8 cellular contexts compared by ENCODE assay signal in the genomic region with DNA sequence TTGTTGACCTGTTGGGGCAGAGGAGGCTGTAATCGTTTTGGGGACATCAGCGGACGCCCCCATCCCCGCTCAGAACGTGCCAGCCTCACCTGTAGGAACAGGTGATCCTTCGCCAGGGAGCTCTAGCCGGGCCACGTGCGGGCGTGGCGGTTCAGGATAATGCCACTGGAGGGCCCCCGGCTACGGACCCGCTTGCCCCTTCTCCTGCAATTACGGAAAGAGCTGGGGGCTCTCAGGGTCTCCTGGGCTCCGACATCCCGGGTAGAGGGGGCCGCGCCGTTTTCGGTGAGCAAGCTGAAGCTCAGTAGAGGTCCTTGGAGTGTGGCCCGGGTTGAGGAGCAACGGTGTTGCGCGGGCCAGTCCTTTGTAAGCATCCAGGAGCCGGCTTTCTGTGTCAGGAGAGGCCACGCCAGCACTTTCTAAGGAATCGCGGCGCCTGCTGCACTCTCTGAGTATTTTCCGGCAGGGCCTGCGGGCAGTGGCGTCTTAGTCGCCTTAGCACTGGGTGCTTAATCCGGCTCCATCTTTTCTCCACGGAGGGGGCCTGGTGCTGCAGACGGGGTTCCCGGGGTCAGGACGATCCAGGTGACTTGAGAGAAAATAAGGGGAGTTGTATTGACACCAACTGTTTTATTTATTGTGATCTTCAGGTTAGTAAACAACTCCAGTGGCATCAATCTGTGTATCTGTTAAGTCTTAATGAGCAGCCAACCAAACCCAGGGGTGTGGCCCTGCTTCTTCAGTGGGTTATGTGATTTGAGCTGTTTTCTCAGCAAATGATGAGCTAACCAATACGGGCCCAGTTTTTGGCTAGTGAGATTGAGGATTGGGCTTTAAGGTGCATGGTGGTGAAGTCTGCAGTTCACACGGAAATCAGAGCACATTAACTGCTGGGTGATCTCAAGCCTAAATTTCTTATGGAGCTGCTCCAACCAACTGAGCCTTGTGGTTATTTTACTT. TPM values are rescaled to one million over a fixed set of nuclear protein-coding genes. Genes with fewer than 3 reads are reported as not detected.
A peak's percentile ranks its signal among the peaks of the same experiment; 100 is the strongest.
DNase-seq lines count a peak whose midpoint lies in the region; ATAC-seq and TF ChIP-seq lines count a peak whose summit lies in the region.

No MANE protein-coding gene starts in this region.

- intact Hi-C loops in dorsolateral prefrontal cortex (cut with DNase I) = loop anchor here (5.0 to 10.0 kb wide), 6 partner anchors 60 to 628 kb away; partner anchors contain the start of genes ANKRD12 (in 1 of the 2) and TWSG1 (in 1 of the 2)
- intact Hi-C loops in lower leg skin (cut with DNase I; ENCODE audit: low total_unique reads) = no loop called here

- ATAC-seq in RWPE2 (ENCODE audit: low read depth) (peak; percentile 63), HG02870 (IDR thresholded peaks at IDR 0.05; ENCODE audit: unreplicated experiment) (no peak)

- 9 to 11% methylated on average over 22 to 33 of the region's 41 CpGs for WGBS in lower leg skin, 2 donors

- DNase-seq in BJ (ENCODE audit: low read depth) (no peak), RWPE2 (ENCODE audit: low spot score) (no peak), dorsolateral prefrontal cortex (peak in 7 of 10 donors; percentile 44 to 67 (median 58)), lower leg skin (ENCODE audit: low spot score in 2 of 2) (peak; percentile 32 to 91), superior temporal gyrus (ENCODE audit: extremely low spot score) (peak; percentile 49), KG1 (lab: John Stamatoyannopoulos, UW) (no peak)

- H3K36me3 ChIP-seq in BJ (ENCODE audit: control insufficient read depth, insufficient read depth, low read length) = peaks cover 8% of the 10 kb centered on the region
- no peaks in the 10 kb centered on the region for H3K36me3 ChIP-seq in HEK293 (ENCODE audit: control insufficient read depth in 2 of 2, insufficient read depth in 1 of 2, low read length in 2 of 2)
- peaks cover 9% of the 10 kb centered on the region; the same call in 1 of the 2 replicates for H3K36me3 ChIP-seq in RWPE2 (ENCODE audit: low read depth)

- H3K9me3 ChIP-seq in HEK293 (ENCODE audit: control insufficient read depth, insufficient read depth, low read depth, low read length) (no peaks in the 10 kb centered on the region), RWPE2 (ENCODE audit: severe bottlenecking) (no peaks in the 10 kb centered on the region)

- peak overlapping the region; percentile 69 for H3K27ac ChIP-seq in HEK293 (ENCODE audit: extremely low read depth, low read depth, low read length)
- peak overlapping the region; percentile 66 for H3K27ac ChIP-seq in RWPE2 (ENCODE audit: poor library complexity, severe bottlenecking)
- H3K27ac ChIP-seq in dorsolateral prefrontal cortex = peak overlapping the region in 47 of 59 donors; percentile 1 to 94 (median 66)

- no peak for TF ChIP-seq POLR2A in lower leg skin (IDR thresholded peaks at IDR 0.05)

- no peaks in the 10 kb centered on the region for H3K27me3 ChIP-seq in BJ (ENCODE audit: control insufficient read depth, insufficient read depth, low read length)
- no peaks in the 10 kb centered on the region for H3K27me3 ChIP-seq in RWPE2 (ENCODE audit: insufficient read depth, poor library complexity, severe bottlenecking)
- H3K27me3 ChIP-seq in dorsolateral prefrontal cortex = no peaks in the 10 kb centered on the region

- CTCF ChIA-PET in BJ (lab: Yijun Ruan, JAX) = interaction anchor here (0.8 to 2.3 kb wide), 5 partner anchors 10 to 281 kb away, joined by 3 to 8 read pairs (median 3); no protein-coding TSS in a partner anchor
- CTCF ChIA-PET in HEK293 (lab: Yijun Ruan, JAX) = interaction anchor here (0.7 to 2.7 kb wide), 10 partner anchors 11 to 994 kb away, joined by 3 to 17 read pairs (median 4); no protein-coding TSS in a partner anchor

- H3K4me3 ChIP-seq in BJ (ENCODE audit: low read depth, low read length) = peak overlapping the region; percentile 89
- peak overlapping the region; percentile 43 for H3K4me3 ChIP-seq in HEK293 (ENCODE audit: low read depth, low read length)
- peak overlapping the region; percentile 95 for H3K4me3 ChIP-seq in RWPE2 (ENCODE audit: severe bottlenecking)
- H3K4me3 ChIP-seq in dorsolateral prefrontal cortex = peak overlapping the region; percentile 54 to 86 (median 70)
- H3K4me3 ChIP-seq in lower leg skin (ENCODE audit: low read depth, poor library complexity, severe bottlenecking) = peak overlapping the region; percentile 33

- TF ChIP-seq CTCF in BJ (IDR thresholded peaks at IDR 0.05; ENCODE audit: insufficient read depth, low read depth, low read length) (peak; percentile 39), HEK293 (tag by site-specific recombination; IDR thresholded peaks at IDR 0.05) (peak; percentile 46), RWPE2 (IDR thresholded peaks at IDR 0.05; ENCODE audit: poor library complexity, severe bottlenecking) (peak; percentile 69), dorsolateral prefrontal cortex (IDR thresholded peaks at IDR 0.05 in 54 of 56, conservative IDR thresholded peaks at IDR 0.05 in 2 of 56; ENCODE audit: low read depth in 1 of 56, partially characterized antibody in 56 of 56) (peak in 16 of 56 donors; percentile 9 to 43 (median 24)), lower leg skin (IDR thresholded peaks at IDR 0.05) (no peak)

- H3K4me1 ChIP-seq in HEK293 (ENCODE audit: control insufficient read depth, insufficient read depth, low read length) (no peaks in the 10 kb centered on the region; the same call in 1 of the 2 replicates), RWPE2 (ENCODE audit: insufficient read depth, poor library complexity, severe bottlenecking) (no peaks in the 10 kb centered on the region)

- POLR2A ChIA-PET in BJ (lab: Charles Lee) = interaction anchor here (0.6 kb wide), 1 partner anchor 40 kb away, joined by 4 read pairs; no protein-coding TSS in a partner anchor
- POLR2A ChIA-PET in HEK293 (lab: Yijun Ruan, JAX) = interaction anchor here (1.0 to 1.6 kb wide), 5 partner anchors 20 to 98 kb away, joined by 3 to 6 read pairs (median 4); partner anchors contain the start of gene RAB12

TF ChIP-seq in HEK293, 187 proteins besides CTCF, POLR2A, EP300 and RAD21 (continues in another document):
- TF ChIP-seq ZNF416 (tag by site-specific recombination; IDR thresholded peaks at IDR 0.05) (no peak), BCL11B (tag by site-specific recombination; IDR thresholded peaks at IDR 0.05; ENCODE audit: low read depth) (0 out of 2 replicates have a peak, but pooled peaks have one; percentile 12), ZBTB20 (tag by site-specific recombination; IDR thresholded peaks at IDR 0.05) (peak; percentile 64; the same call in 1 of the 2 replicates), OSR2 (tag by site-specific recombination; IDR thresholded peaks at IDR 0.05) (0 out of 2 replicates have a peak, but pooled peaks have one; percentile 9), SCRT2 (tag by site-specific recombination; IDR thresholded peaks at IDR 0.05) (peak; percentile 74), ZNF138 (tag by site-specific recombination; IDR thresholded peaks at IDR 0.05; ENCODE audit: borderline replicate concordance) (no peak), SP2 (tag by site-specific recombination; IDR thresholded peaks at IDR 0.05) (0 out of 2 replicates have a peak, but pooled peaks have one; percentile 18), ZFP37 (tag by site-specific recombination; IDR thresholded peaks at IDR 0.05) (0 out of 2 replicates have a peak, but pooled peaks have one; percentile 14), REST (tag by site-specific recombination; IDR thresholded peaks at IDR 0.05) (no peak)
- TF ChIP-seq, protein P1, sequence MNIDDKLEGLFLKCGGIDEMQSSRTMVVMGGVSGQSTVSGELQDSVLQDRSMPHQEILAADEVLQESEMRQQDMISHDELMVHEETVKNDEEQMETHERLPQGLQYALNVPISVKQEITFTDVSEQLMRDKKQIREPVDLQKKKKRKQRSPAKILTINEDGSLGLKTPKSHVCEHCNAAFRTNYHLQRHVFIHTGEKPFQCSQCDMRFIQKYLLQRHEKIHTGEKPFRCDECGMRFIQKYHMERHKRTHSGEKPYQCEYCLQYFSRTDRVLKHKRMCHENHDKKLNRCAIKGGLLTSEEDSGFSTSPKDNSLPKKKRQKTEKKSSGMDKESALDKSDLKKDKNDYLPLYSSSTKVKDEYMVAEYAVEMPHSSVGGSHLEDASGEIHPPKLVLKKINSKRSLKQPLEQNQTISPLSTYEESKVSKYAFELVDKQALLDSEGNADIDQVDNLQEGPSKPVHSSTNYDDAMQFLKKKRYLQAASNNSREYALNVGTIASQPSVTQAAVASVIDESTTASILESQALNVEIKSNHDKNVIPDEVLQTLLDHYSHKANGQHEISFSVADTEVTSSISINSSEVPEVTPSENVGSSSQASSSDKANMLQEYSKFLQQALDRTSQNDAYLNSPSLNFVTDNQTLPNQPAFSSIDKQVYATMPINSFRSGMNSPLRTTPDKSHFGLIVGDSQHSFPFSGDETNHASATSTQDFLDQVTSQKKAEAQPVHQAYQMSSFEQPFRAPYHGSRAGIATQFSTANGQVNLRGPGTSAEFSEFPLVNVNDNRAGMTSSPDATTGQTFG (tag by site-specific recombination; IDR thresholded peaks at IDR 0.05; ENCODE audit: borderline replicate concordance) = no peak

RNA-seq across cellular contexts. Expression of gene MTCL1, which starts 1.9 kb away (rescaled TPM):
- polyA plus RNA-seq in BJ (2011; rRNA removed) = 28.2 and 29.8 TPM in 2 replicates
- 43.7 and 64.0 TPM in 2 replicates for polyA minus RNA-seq in BJ (2011; rRNA and poly(A)+ RNA removed)
- total RNA-seq in dorsolateral prefrontal cortex (100 to 1,000 TPM in 2 of 120 experiments, 10 to 100 TPM in 118; 29.6 to 121 (median 68.1) TPM), lower leg skin (1 to 10 TPM; 2.2 to 6.8 (median 4.0) TPM)

Comparison
In these comparisons a context has a peak if more than half of its experiments do, and no peak if none do; other contexts are left out.
1. DNase-seq: peak in dorsolateral prefrontal cortex (7 of 10), lower leg skin (2 of 2) and superior temporal gyrus (single experiment); none in BJ (single experiment), RWPE2 (single experiment) and KG1 (single experiment).
2. H3K4me3 ChIP-seq: peak in every context shown above with its lines; median percentile 95 in RWPE2; 89 in BJ; 70 in dorsolateral prefrontal cortex; 43 in HEK293; 33 in lower leg skin.
3. CTCF ChIP-seq: peak in BJ (single experiment), HEK293 (single experiment) and RWPE2 (single experiment); none in lower leg skin (0 of 3).
4. Peak in every context shown above with its lines, with median percentiles within 50 percentile points of each other: H3K27ac ChIP-seq.